In genomic region chr22:15553767-15554166, GRCh38 we compare ENCODE assay signal across 18 cellular contexts. TPM values are rescaled to one million over a fixed set of nuclear protein-coding genes. Genes with fewer than 3 reads are reported as not detected.
"Had no signal": no experiment of that assay in that cellular context is flagged by ENCODE, and none has a peak within 500 bp of the region (broad histone marks: within the 10 kb centered on the region; RNA-seq: fewer than 3 reads in every experiment).

No MANE protein-coding gene starts in this region.

RNA-seq across cellular contexts. Expression of gene OR11H1, which starts 25.8 kb away (rescaled TPM):
- total RNA-seq: activated B cell treated with CpG ODN at 0.5 μM for 24 hours; activated CD8-positive, alpha-beta memory T cell treated with anti-CD3 and anti-CD28 coated beads, Interleukin-2, amount 10 ng/mL, durations not matched to agents 7 days and 5 days; activated CD8-positive, alpha-beta T cell treated with anti-CD3 and anti-CD28 coated beads for 36 hours; activated naive CD4-positive, alpha-beta T cell treated with anti-CD3 and anti-CD28 coated beads, Interleukin-2, amount 50 U/mL, for 72 hours; activated T-helper 2 cell treated with anti-CD3 and anti-CD28 coated beads, Interferon-gamma antibody, Interleukin-2, Interleukin-4, amounts not matched to agents 10 μg/mL and 5 μg/mL and 100 μg/mL, durations not matched to agents 14 hours and 24 hours and 36 hours; bronchial epithelial cell; colonic mucosa; endothelial cell of umbilical vein; heart left ventricle; left lung; mesothelial cell of epicardium; naive thymus-derived CD4-positive, alpha-beta T cell; neural crest cell; SJCRH30; T-helper 2 cell treated with Interferon-gamma antibody and Interleukin-4, amounts not matched to agents 100 ng/mL and 5 ng/mL, for 36 hours; ureter had no signal
- polyA plus RNA-seq: endothelial cell of umbilical vein; esophagus; heart left ventricle; naive thymus-derived CD4-positive, alpha-beta T cell; thymus had no signal
